In genomic region chr1:59298710-59299346, GRCh38 we compare ENCODE assay signal across 11 cellular contexts. TPM values are rescaled to one million over a fixed set of nuclear protein-coding genes. Genes with fewer than 3 reads are reported as not detected.
DNase-seq lines count a peak whose midpoint lies in the region; ATAC-seq and TF ChIP-seq lines count a peak whose summit lies in the region.
"Had no signal": no experiment of that assay in that cellular context is flagged by ENCODE, and none has a peak within 500 bp of the region (broad histone marks: within the 10 kb centered on the region; RNA-seq: fewer than 3 reads in every experiment).

No MANE protein-coding gene starts in this region.

- H3K4me3 ChIP-seq in right lobe of liver: no peak overlapping the region
- no peak overlapping the region for H3K4me3 ChIP-seq in testis
- H3K4me3 ChIP-seq: colonic mucosa had no signal

- DNase-seq in DMS 273 (lab: John Stamatoyannopoulos, UW; ENCODE audit: unreplicated experiment): peak; percentile 29
- no peak for DNase-seq in DMS 273 treated with DMSO at 0.1 percent for 48 hours (lab: John Stamatoyannopoulos, UW)
- no peak for DNase-seq in activated B cell treated with CpG ODN at 0.5 μM for 24 hours
- DNase-seq in right lobe of liver: no peak
- DNase-seq in testis: no peak
- DNase-seq in HEK293T (ENCODE audit: extremely low spot score): no peak
- DNase-seq in WTC11 (ENCODE audit: low spot score): no peak
- DNase-seq in HuH-7 (ENCODE audit: low spot score): no peak
- DNase-seq: colonic mucosa, KBM-7, NCI-H524 treated with DMSO at 0.1 percent for 48 hours had no signal

- H3K4me3 Mint-ChIP-seq in activated B cell treated with CpG ODN at 0.5 μM for 24 hours: no peak overlapping the region
- H3K4me3 Mint-ChIP-seq in WTC11: no peak overlapping the region

- no peak for TF ChIP-seq POLR2A in right lobe of liver (IDR thresholded peaks at IDR 0.05)
- no peak for TF ChIP-seq POLR2A in testis (IDR thresholded peaks at IDR 0.05)

- no peaks in the 10 kb centered on the region for H3K36me3 ChIP-seq in right lobe of liver
- H3K36me3 ChIP-seq in testis (ENCODE audit: low read depth, missing control alignments): no peaks in the 10 kb centered on the region
- H3K36me3 ChIP-seq: colonic mucosa had no signal

- H3K4me1 Mint-ChIP-seq in activated B cell treated with CpG ODN at 0.5 μM for 24 hours: peaks cover 28% of the 10 kb centered on the region
- H3K4me1 Mint-ChIP-seq in WTC11: peaks cover 29% of the 10 kb centered on the region

- WGBS in right lobe of liver (ENCODE audit: insufficient coverage, low coverage, low lambda C conversion rate, missing lambda C conversion rate): 63% methylated on average over 6 of the region's 6 CpGs
- WGBS in testis, 2 donors: 63 to 68% methylated on average over 6 of the region's 6 CpGs

- H3K27me3 ChIP-seq in right lobe of liver (no peaks in the 10 kb centered on the region), testis (no peaks in the 10 kb centered on the region)
- H3K27me3 ChIP-seq: colonic mucosa had no signal

- H3K36me3 Mint-ChIP-seq in activated B cell treated with CpG ODN at 0.5 μM for 24 hours (ENCODE audit: low read depth) (peaks cover 9% of the 10 kb centered on the region), WTC11 (peaks cover 16% of the 10 kb centered on the region)

- ATAC-seq in activated B cell treated with CpG ODN at 0.5 μM for 24 hours (ENCODE audit: low read depth): no peak
- no peak for ATAC-seq in right lobe of liver
- no peak for ATAC-seq in WTC11

- H3K9me3 ChIP-seq in right lobe of liver (no peaks in the 10 kb centered on the region), testis (no peaks in the 10 kb centered on the region)
- H3K9me3 ChIP-seq: colonic mucosa had no signal

- H3K27me3 Mint-ChIP-seq in activated B cell treated with CpG ODN at 0.5 μM for 24 hours (no peaks in the 10 kb centered on the region), WTC11 (ENCODE audit: low read depth) (no peaks in the 10 kb centered on the region)

- peaks cover 0 to 38% (median 11%) of the 10 kb centered on the region in 4 donors for H3K4me1 ChIP-seq in right lobe of liver
- H3K4me1 ChIP-seq in testis: peaks cover 19% of the 10 kb centered on the region

- H3K27ac ChIP-seq in right lobe of liver (peak overlapping the region; percentile 94 to 98 (median 95)), testis (peak overlapping the region; percentile 92 to 95)

- TF ChIP-seq CTCF in activated B cell treated with CpG ODN at 0.5 μM for 24 hours (IDR thresholded peaks at IDR 0.05) (no peak), right lobe of liver (IDR thresholded peaks at IDR 0.05) (no peak), testis (IDR thresholded peaks at IDR 0.05) (no peak), WTC11 (IDR thresholded peaks at IDR 0.05) (no peak)

- intact Hi-C loops in activated B cell treated with CpG ODN at 0.5 μM for 24 hours (cut with micrococcal nuclease): loop anchor here (10.0 kb wide), 2 partner anchors 224 to 484 kb away; no protein-coding TSS in a partner anchor
- intact Hi-C loops in right lobe of liver (cut with DNase I): no loop called here
- intact Hi-C loops in testis (cut with DNase I; ENCODE audit: low total_unique reads): loop anchor here (10.0 kb wide), 1 partner anchor 514 kb away; the partner anchor contains the start of gene JUN

- CTCF ChIA-PET in activated B cell treated with CpG ODN at 0.5 μM for 24 hours (lab: Charles Lee) (no interaction called here), HEK293T (lab: Yijun Ruan, JAX) (interaction anchor here (0.5 kb wide), 1 partner anchor 11 kb away, joined by 3 read pairs; no protein-coding TSS in a partner anchor), WTC11 (lab: Charles Lee) (no interaction called here)

- H3K27ac Mint-ChIP-seq in activated B cell treated with CpG ODN at 0.5 μM for 24 hours: peak overlapping the region; percentile 42
- H3K27ac Mint-ChIP-seq in WTC11: no peak overlapping the region

- POLR2A ChIA-PET in activated B cell treated with CpG ODN at 0.5 μM for 24 hours (lab: Charles Lee): interaction anchor here (0.5 to 4.2 kb wide), 2 partner anchors 92 to 515 kb away, joined by 3 to 74 read pairs; partner anchors contain the start of gene JUN
- POLR2A ChIA-PET in HEK293T (lab: Yijun Ruan, JAX): no interaction called here
- POLR2A ChIA-PET in WTC11 (lab: Charles Lee): no interaction called here

- H3K9me3 Mint-ChIP-seq in activated B cell treated with CpG ODN at 0.5 μM for 24 hours (no peaks in the 10 kb centered on the region), WTC11 (peaks cover 20% of the 10 kb centered on the region)

TF ChIP-seq in HEK293T, 16 proteins besides CTCF, POLR2A, EP300 and RAD21:
- TF ChIP-seq L3MBTL2 (conservative IDR thresholded peaks at IDR 0.05) (no peak), PKNOX1 (IDR thresholded peaks at IDR 0.05) (no peak), CTBP1 (IDR thresholded peaks at IDR 0.05; ENCODE audit: borderline replicate concordance) (no peak), ELF4 (IDR thresholded peaks at IDR 0.05) (no peak), LEF1 (IDR thresholded peaks at IDR 0.05; ENCODE audit: borderline replicate concordance) (no peak), SP1 (IDR thresholded peaks at IDR 0.05) (no peak), ZNF384 (IDR thresholded peaks at IDR 0.05) (no peak), FOXK2 (IDR thresholded peaks at IDR 0.05) (no peak), FOXA1 (IDR thresholded peaks at IDR 0.05) (no peak), FOXM1 (IDR thresholded peaks at IDR 0.05; ENCODE audit: borderline replicate concordance) (no peak), TARDBP (IDR thresholded peaks at IDR 0.05) (no peak), ARNT (IDR thresholded peaks at IDR 0.05) (no peak), HDGF (IDR thresholded peaks at IDR 0.05; ENCODE audit: borderline replicate concordance) (no peak), BHLHE40 (IDR thresholded peaks at IDR 0.05; ENCODE audit: borderline replicate concordance) (no peak), SUZ12 (IDR thresholded peaks at IDR 0.05) (no peak), NFRKB (IDR thresholded peaks at IDR 0.05) (no peak)

TF ChIP-seq in WTC11, 78 proteins besides CTCF, POLR2A, EP300 and RAD21 (continues in another document):
- TF ChIP-seq SOX15 (CRISPR knock-in tag; IDR thresholded peaks at IDR 0.05): no peak
- TF ChIP-seq, protein P1, sequence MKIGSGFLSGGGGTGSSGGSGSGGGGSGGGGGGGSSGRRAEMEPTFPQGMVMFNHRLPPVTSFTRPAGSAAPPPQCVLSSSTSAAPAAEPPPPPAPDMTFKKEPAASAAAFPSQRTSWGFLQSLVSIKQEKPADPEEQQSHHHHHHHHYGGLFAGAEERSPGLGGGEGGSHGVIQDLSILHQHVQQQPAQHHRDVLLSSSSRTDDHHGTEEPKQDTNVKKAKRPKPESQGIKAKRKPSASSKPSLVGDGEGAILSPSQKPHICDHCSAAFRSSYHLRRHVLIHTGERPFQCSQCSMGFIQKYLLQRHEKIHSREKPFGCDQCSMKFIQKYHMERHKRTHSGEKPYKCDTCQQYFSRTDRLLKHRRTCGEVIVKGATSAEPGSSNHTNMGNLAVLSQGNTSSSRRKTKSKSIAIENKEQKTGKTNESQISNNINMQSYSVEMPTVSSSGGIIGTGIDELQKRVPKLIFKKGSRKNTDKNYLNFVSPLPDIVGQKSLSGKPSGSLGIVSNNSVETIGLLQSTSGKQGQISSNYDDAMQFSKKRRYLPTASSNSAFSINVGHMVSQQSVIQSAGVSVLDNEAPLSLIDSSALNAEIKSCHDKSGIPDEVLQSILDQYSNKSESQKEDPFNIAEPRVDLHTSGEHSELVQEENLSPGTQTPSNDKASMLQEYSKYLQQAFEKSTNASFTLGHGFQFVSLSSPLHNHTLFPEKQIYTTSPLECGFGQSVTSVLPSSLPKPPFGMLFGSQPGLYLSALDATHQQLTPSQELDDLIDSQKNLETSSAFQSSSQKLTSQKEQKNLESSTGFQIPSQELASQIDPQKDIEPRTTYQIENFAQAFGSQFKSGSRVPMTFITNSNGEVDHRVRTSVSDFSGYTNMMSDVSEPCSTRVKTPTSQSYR (CRISPR knock-in tag; IDR thresholded peaks at IDR 0.05): no peak
- TF ChIP-seq E2F1 (CRISPR knock-in tag; IDR thresholded peaks at IDR 0.05): no peak
- TF ChIP-seq, protein P2, sequence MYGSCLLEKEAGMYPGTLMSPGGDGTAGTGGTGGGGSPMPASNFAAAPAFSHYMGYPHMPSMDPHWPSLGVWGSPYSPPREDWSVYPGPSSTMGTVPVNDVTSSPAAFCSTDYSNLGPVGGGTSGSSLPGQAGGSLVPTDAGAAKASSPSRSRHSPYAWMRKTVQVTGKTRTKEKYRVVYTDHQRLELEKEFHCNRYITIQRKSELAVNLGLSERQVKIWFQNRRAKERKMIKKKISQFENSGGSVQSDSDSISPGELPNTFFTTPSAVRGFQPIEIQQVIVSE (CRISPR knock-in tag; IDR thresholded peaks at IDR 0.05; ENCODE audit: borderline replicate concordance): no peak
- TF ChIP-seq, protein P3, sequence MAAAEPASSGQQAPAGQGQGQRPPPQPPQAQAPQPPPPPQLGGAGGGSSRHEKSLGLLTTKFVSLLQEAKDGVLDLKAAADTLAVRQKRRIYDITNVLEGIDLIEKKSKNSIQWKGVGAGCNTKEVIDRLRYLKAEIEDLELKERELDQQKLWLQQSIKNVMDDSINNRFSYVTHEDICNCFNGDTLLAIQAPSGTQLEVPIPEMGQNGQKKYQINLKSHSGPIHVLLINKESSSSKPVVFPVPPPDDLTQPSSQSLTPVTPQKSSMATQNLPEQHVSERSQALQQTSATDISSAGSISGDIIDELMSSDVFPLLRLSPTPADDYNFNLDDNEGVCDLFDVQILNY (CRISPR knock-in tag; IDR thresholded peaks at IDR 0.05): no peak
- no peak for TF ChIP-seq ZNF317 (CRISPR knock-in tag; IDR thresholded peaks at IDR 0.05; ENCODE audit: borderline replicate concordance, low read depth)
- no peak for TF ChIP-seq FOXK1 (CRISPR knock-in tag; IDR thresholded peaks at IDR 0.05)

RNA-seq across cellular contexts. Expression of gene FGGY, which starts 1.9 kb away (rescaled TPM):
- 22.1 and 24.0 TPM in 2 replicates for total RNA-seq in activated B cell treated with CpG ODN at 0.5 μM for 24 hours
- total RNA-seq in right lobe of liver: 10 to 100 TPM; 45.5 to 84.2 (median 58.7) TPM
- 10 to 100 TPM; 32.3 to 32.8 TPM for total RNA-seq in testis
- polyA plus RNA-seq in testis (ENCODE audit: insufficient read depth, low read depth, low replicate concordance): 14.6 TPM
- 12.0 to 23.2 TPM (median 17.8 TPM) in 3 replicates for total RNA-seq in WTC11 (2021)

Comparison
In these comparisons a context has a peak if more than half of its experiments do, and no peak if none do; other contexts are left out.
1. intact Hi-C loops: an anchor here in activated B cell treated with CpG ODN at 0.5 μM for 24 hours (10.0 kb wide) and testis (10.0 kb wide); none called in right lobe of liver.